In genomic region chr5:147248584-147248983, GRCh38 we compare ENCODE assay signal across 18 cellular contexts. TPM values are rescaled to one million over a fixed set of nuclear protein-coding genes. Genes with fewer than 3 reads are reported as not detected.
A peak's percentile ranks its signal among the peaks of the same experiment; 100 is the strongest.
DNase-seq lines count a peak whose midpoint lies in the region; ATAC-seq, FAIRE-seq and TF ChIP-seq lines count a peak whose summit lies in the region.
"Had no signal": no experiment of that assay in that cellular context is flagged by ENCODE, and none has a peak within 500 bp of the region (broad histone marks: within the 10 kb centered on the region; RNA-seq: fewer than 3 reads in every experiment).

No MANE protein-coding gene starts in this region.

- 0% methylated on average over 2 of the region's 2 CpGs for WGBS in HepG2 (ENCODE audit: low lambda C conversion rate)
- 19% methylated on average over 2 of the region's 2 CpGs for WGBS in right lobe of liver (ENCODE audit: insufficient coverage, low coverage, low lambda C conversion rate, missing lambda C conversion rate)

- in situ Hi-C loops in HepG2 (cut with HindIII; ENCODE audit: extremely low pct_ligation_motif_present, low pct_unique_long_range_greater_than_20kb): no loop called here

- no peak overlapping the region for H3K4me3 ChIP-seq in HepG2 (replicated peaks in 1 of 3; ENCODE audit: insufficient read depth in 1 of 3, low read depth in 2 of 3, low read length in 3 of 3)
- H3K4me3 ChIP-seq in right lobe of liver: no peak overlapping the region
- H3K4me3 ChIP-seq: GM12878 had no signal

- H3K9ac ChIP-seq in HepG2 (ENCODE audit: insufficient read depth, low read depth, low read length): no peak overlapping the region

- POLR2A ChIA-PET in HepG2 (lab: Yijun Ruan, JAX): no interaction called here

- TF ChIP-seq CTCF in HepG2 (CRISPR knock-in tag; IDR thresholded peaks at IDR 0.05) (no peak), right lobe of liver (IDR thresholded peaks at IDR 0.05) (no peak)

- CTCF ChIA-PET in HepG2 (lab: Yijun Ruan, JAX; ENCODE audit: low intra/inter-chr PET ratio, low total read pairs): no interaction called here

- H4K20me1 ChIP-seq in HepG2 (ENCODE audit: insufficient read depth, low read length): no peaks in the 10 kb centered on the region

- DNase-seq in NCI-H524 (lab: John Stamatoyannopoulos, UW) (peak; percentile 3 to 8), NCI-H524 treated with DMSO at 0.1 percent for 48 hours (lab: John Stamatoyannopoulos, UW) (no peak), HepG2 (ENCODE audit: low spot score) (no peak), right lobe of liver (no peak), NCI-H69 (lab: John Stamatoyannopoulos, UW) (peak; percentile 29), myocyte (ENCODE audit: low read depth) (peak; percentile 49)
- DNase-seq in stimulated activated CD4-positive, alpha-beta T cell treated with anti-CD3 and anti-CD28 coated beads, Interleukin-4, amount 100 ng/mL, for 1 hour: no peak
- DNase-seq: CD8-positive, alpha-beta T cell; COR-L47 had no signal

- H3K27me3 ChIP-seq in HepG2 (ENCODE audit: control insufficient read depth in 1 of 2, insufficient read depth in 2 of 2, low read length in 2 of 2) (no peaks in the 10 kb centered on the region), right lobe of liver (no peaks in the 10 kb centered on the region)

- no peaks in the 10 kb centered on the region for H3K9me3 ChIP-seq in HepG2 (ENCODE audit: low read length)
- no peaks in the 10 kb centered on the region for H3K9me3 ChIP-seq in right lobe of liver

- H3K4me1 ChIP-seq in HepG2 (ENCODE audit: insufficient read depth, low read length) (no peaks in the 10 kb centered on the region), right lobe of liver (no peaks in the 10 kb centered on the region)

- H3K27ac ChIP-seq in HepG2 (ENCODE audit: extremely low read length, insufficient read depth, low read length) (no peak overlapping the region), right lobe of liver (no peak overlapping the region)
- H3K27ac ChIP-seq: HL-60 had no signal

- ATAC-seq in HepG2 (no peak), right lobe of liver (no peak), HG02970 (IDR thresholded peaks at IDR 0.05; ENCODE audit: low FRiP score, unreplicated experiment) (no peak)
- ATAC-seq: CD8-positive, alpha-beta T cell; GM12878; HCT116 had no signal

- H3K36me3 ChIP-seq in HepG2 (replicated peaks in 1 of 2; ENCODE audit: control insufficient read depth in 1 of 2, insufficient read depth in 2 of 2, low read length in 2 of 2) (no peaks in the 10 kb centered on the region), right lobe of liver (no peaks in the 10 kb centered on the region)

- intact Hi-C loops in HepG2 (cut with micrococcal nuclease; ENCODE audit: unreplicated experiment): no loop called here
- intact Hi-C loops in right lobe of liver (cut with DNase I): no loop called here

- no peak overlapping the region for H3K4me2 ChIP-seq in HepG2 (ENCODE audit: low read depth, low read length)

- TF ChIP-seq RAD21 in HepG2 (CRISPR knock-in tag; IDR thresholded peaks at IDR 0.05): no peak

- no TSS peak for BruUV-seq in HepG2 (replicated peaks; lab: Mats Ljungman, UMichigan)

- H3K79me2 ChIP-seq in HepG2 (ENCODE audit: insufficient read depth, low read length): no peaks in the 10 kb centered on the region

- no peak for TF ChIP-seq POLR2A in HepG2 (IDR thresholded peaks at IDR 0.05; ENCODE audit: insufficient read depth in 1 of 2, low read depth in 2 of 2, low read length in 2 of 2)
- TF ChIP-seq POLR2A in right lobe of liver (IDR thresholded peaks at IDR 0.05): no peak

- TF ChIP-seq EP300 in HepG2 (IDR thresholded peaks at IDR 0.05; ENCODE audit: low read depth in 2 of 2, low read length in 2 of 2): no peak
- no peak for TF ChIP-seq EP300 in HepG2 (CRISPR knock-in tag; IDR thresholded peaks at IDR 0.05; ENCODE audit: borderline replicate concordance)

- H2AFZ ChIP-seq in HepG2 (ENCODE audit: low read length): no peak overlapping the region

- FAIRE-seq in HepG2 (lab: Jason Lieb, UNC): no peak
- FAIRE-seq: A204.1, D721Med, GM12878, GM18507, H54 had no signal

TF ChIP-seq in HepG2, 621 proteins besides CTCF, POLR2A, EP300 and RAD21:
- TF ChIP-seq MXD3 (CRISPR knock-in tag; IDR thresholded peaks at IDR 0.05) (no peak), ZBTB49 (CRISPR knock-in tag; IDR thresholded peaks at IDR 0.05; ENCODE audit: borderline replicate concordance) (no peak), ETS1 (CRISPR knock-in tag; IDR thresholded peaks at IDR 0.05) (no peak), MAFK (conservative IDR thresholded peaks at IDR 0.05 in 1 of 2, IDR thresholded peaks at IDR 0.05 in 1 of 2; ENCODE audit: low read length in 2 of 2) (peak in 1 of 2 experiments; percentile 63; a peak in 3 of 4 replicates), MAFF (IDR thresholded peaks at IDR 0.05; ENCODE audit: low read depth, low read length) (peak; percentile 35)
TF ChIP-seq in HepG2: peak in this region for 2.

RNA-seq across cellular contexts. Expression of gene STK32A, which starts 13.8 kb away (rescaled TPM):
- not detected in 2 replicates for total RNA-seq in HepG2 (2016; rRNA removed; fragmentation: Illumina TruSeq; extraction: Trizol)
- total RNA-seq in HepG2 (2016; cell fraction: cytosol; rRNA removed; fragmentation: Illumina TruSeq; extraction: Trizol; ENCODE audit: low read depth): not detected in 2 replicates
- not detected in 2 replicates for total RNA-seq in HepG2 (2016; cell fraction: insoluble cytoplasmic fraction; rRNA removed; fragmentation: Illumina TruSeq; extraction: Trizol)
- not detected in 2 replicates for total RNA-seq in HepG2 (2016; cell fraction: membrane; rRNA removed; fragmentation: Illumina TruSeq; extraction: Trizol)
- total RNA-seq in HepG2 (2016; cell fraction: nucleus; rRNA removed; fragmentation: Illumina TruSeq; extraction: Trizol): not detected in 2 replicates
- not detected in 2 replicates for polyA plus RNA-seq in HepG2 (2011; rRNA removed)
- polyA plus RNA-seq in HepG2 (2011; cell fraction: cytosol; rRNA removed): not detected in 2 replicates
- polyA plus RNA-seq in HepG2 (2011; cell fraction: nucleus; rRNA removed): not detected in 2 replicates
- polyA plus RNA-seq in HepG2 (2012): not detected in 2 replicates
- polyA plus RNA-seq in HepG2 (2016; cell fraction: cytosol; fragmentation: Illumina TruSeq; extraction: Trizol; ENCODE audit: low read depth): not detected in 2 replicates
- polyA plus RNA-seq in HepG2 (2016; cell fraction: insoluble cytoplasmic fraction; fragmentation: Illumina TruSeq; extraction: Trizol; ENCODE audit: low read depth): not detected in 2 replicates
- not detected in 2 replicates for polyA plus RNA-seq in HepG2 (2016; cell fraction: membrane; fragmentation: Illumina TruSeq; extraction: Trizol; ENCODE audit: low read depth)
- polyA plus RNA-seq in HepG2 (2016; cell fraction: nucleus; fragmentation: Illumina TruSeq; extraction: Trizol; ENCODE audit: insufficient read depth, low read depth): not detected in 2 replicates
- 2.7 TPM in 1 of 2 replicates, not detected in the other for polyA minus RNA-seq in HepG2 (2011; rRNA and poly(A)+ RNA removed; ENCODE audit: low replicate concordance)
- polyA minus RNA-seq in HepG2 (2011; cell fraction: cytosol; rRNA and poly(A)+ RNA removed): not detected in 2 replicates
- not detected in 2 replicates for polyA minus RNA-seq in HepG2 (2011; cell fraction: nucleus; rRNA and poly(A)+ RNA removed)
- under 1 TPM in 3 of 6 experiments, not detected in 3; 0.05 to 0.42 (median 0.15) TPM for total RNA-seq in right lobe of liver
- total RNA-seq in myocyte: 0.21 and 5.2 TPM in 2 replicates
- polyA plus RNA-seq in myocyte (2012): 0.68 TPM
- total RNA-seq: CD8-positive, alpha-beta T cell had no signal
- polyA plus RNA-seq: CD14-positive monocyte had no signal

Comparison
In these comparisons a context has a peak if more than half of its experiments do, and no peak if none do; other contexts are left out.
1. DNase-seq: peak in NCI-H524 (2 of 2), NCI-H69 (single experiment) and myocyte (single experiment); none in NCI-H524 treated with DMSO at 0.1 percent for 48 hours (single experiment), HepG2 (single experiment), right lobe of liver (0 of 3) and stimulated activated CD4-positive, alpha-beta T cell treated with anti-CD3 and anti-CD28 coated beads, Interleukin-4, amount 100 ng/mL, for 1 hour (single experiment).